11 cellular contexts compared by ENCODE assay signal in genomic region chr18:26335139-26335933, GRCh38.
DNase-seq lines count a peak whose midpoint lies in the region; ATAC-seq and TF ChIP-seq lines count a peak whose summit lies in the region.
"Had no signal": no experiment of that assay in that cellular context is flagged by ENCODE, and none has a peak within 500 bp of the region (broad histone marks: within the 10 kb centered on the region; RNA-seq: fewer than 3 reads in every experiment).

No MANE protein-coding gene starts in this region.

- no peak for TF ChIP-seq CTCF in suprapubic skin (IDR thresholded peaks at IDR 0.05)
- no peak for TF ChIP-seq CTCF in psoas muscle (IDR thresholded peaks at IDR 0.05)

- intact Hi-C loops in psoas muscle (cut with DNase I), result no loop called here

- H3K27ac ChIP-seq in esophagus (ENCODE audit: low read depth in 2 of 2, low read length in 1 of 2) (peak overlapping the region; percentile 22 to 40), mesodermal cell (ENCODE audit: low read depth, low read length, severe bottlenecking) (peak overlapping the region; percentile 41), suprapubic skin (peak overlapping the region; percentile 70), psoas muscle (no peak overlapping the region)
- H3K27ac ChIP-seq: lower lobe of right lung had no signal

- H3K4me3 ChIP-seq in esophagus (ENCODE audit: low read depth in 1 of 2, low read length in 2 of 2) (no peak overlapping the region), mesodermal cell (ENCODE audit: extremely low read depth, insufficient read depth, low read length, poor library complexity, severe bottlenecking) (no peak overlapping the region), suprapubic skin (no peak overlapping the region), psoas muscle (no peak overlapping the region)
- H3K4me3 ChIP-seq: lower lobe of right lung had no signal

- H3K27me3 ChIP-seq in esophagus (ENCODE audit: control insufficient read depth in 1 of 2, insufficient read depth in 2 of 2, low read length in 2 of 2) (no peaks in the 10 kb centered on the region), suprapubic skin (no peaks in the 10 kb centered on the region), psoas muscle (ENCODE audit: insufficient read depth in 3 of 3, low read length in 2 of 3) (no peaks in the 10 kb centered on the region)

- in situ Hi-C loops in SK-MEL-5 (cut with HindIII; ENCODE audit: low pct_unique_long_range_greater_than_20kb, low sequenced_read_pairs), result no loop called here

- no peak for TF ChIP-seq POLR2A in suprapubic skin (IDR thresholded peaks at IDR 0.05)

- H3K36me3 ChIP-seq in esophagus (ENCODE audit: control insufficient read depth in 2 of 2, insufficient read depth in 2 of 2, low read length in 1 of 2), result no peaks in the 10 kb centered on the region
- H3K36me3 ChIP-seq in mesodermal cell (ENCODE audit: control insufficient read depth, insufficient read depth, low read length), result no peaks in the 10 kb centered on the region
- H3K36me3 ChIP-seq in suprapubic skin, result peaks cover 4% of the 10 kb centered on the region
- peaks cover 5% of the 10 kb centered on the region in 2 donors for H3K36me3 ChIP-seq in psoas muscle (ENCODE audit: insufficient read depth in 1 of 2, low read depth in 1 of 2)
- H3K36me3 ChIP-seq: lower lobe of right lung had no signal

- DNase-seq in SK-MEL-5 (ENCODE audit: low read depth, low spot score) (peak; percentile 72), suprapubic skin (ENCODE audit: low spot score in 2 of 2) (no peak), NCI-H2081 (lab: John Stamatoyannopoulos, UW) (no peak), HT-29 (ENCODE audit: low spot score) (no peak), psoas muscle (no peak)
- DNase-seq: activated naive CD4-positive, alpha-beta T cell treated with anti-CD3 and anti-CD28 coated beads, Interleukin-2, amount 50 U/mL, for 16 hours; glutamatergic neuron; lower lobe of right lung; RPMI8226 had no signal

- no peak for TF ChIP-seq EP300 in suprapubic skin (IDR thresholded peaks at IDR 0.05)

- H3K9me3 ChIP-seq in esophagus (ENCODE audit: control insufficient read depth in 2 of 2, insufficient read depth in 1 of 2, low read depth in 1 of 2, low read length in 1 of 2) (no peaks in the 10 kb centered on the region), mesodermal cell (ENCODE audit: control insufficient read depth, low read length) (no peaks in the 10 kb centered on the region), suprapubic skin (no peaks in the 10 kb centered on the region), psoas muscle (no peaks in the 10 kb centered on the region)
- H3K9me3 ChIP-seq: lower lobe of right lung had no signal

- 29 to 54% methylated on average over 4 of the region's 4 CpGs for WGBS in esophagus, 2 donors
- WGBS in mesodermal cell (ENCODE audit: insufficient coverage in 2 of 2), 2 experiments, result 93 to 95% methylated on average over 3 of the region's 4 CpGs
- 23% methylated on average over 4 of the region's 4 CpGs for WGBS in suprapubic skin
- WGBS in psoas muscle, 3 donors, result 22 to 40% (median 33%) methylated on average over 4 of the region's 4 CpGs

- H3K4me1 ChIP-seq in esophagus (ENCODE audit: control insufficient read depth in 2 of 2, insufficient read depth in 2 of 2, low read length in 1 of 2) (no peaks in the 10 kb centered on the region), mesodermal cell (ENCODE audit: control insufficient read depth, insufficient read depth, low read length, poor library complexity, severe bottlenecking) (no peaks in the 10 kb centered on the region), suprapubic skin (peaks cover 25% of the 10 kb centered on the region), psoas muscle (no peaks in the 10 kb centered on the region)
- H3K4me1 ChIP-seq: lower lobe of right lung had no signal

- ATAC-seq in psoas muscle, result no peak
- ATAC-seq: lower lobe of right lung had no signal
